In genomic region chr17:64618848-64619247, GRCh38 we compare ENCODE assay signal across 33 cellular contexts.
"Had no signal": no experiment of that assay in that cellular context is flagged by ENCODE, and none has a peak within 500 bp of the region (broad histone marks: within the 10 kb centered on the region; RNA-seq: fewer than 3 reads in every experiment).

No MANE protein-coding gene starts in this region.

- H3K36me3 Mint-ChIP-seq: activated CD4-positive, alpha-beta memory T cell treated with anti-CD3 and anti-CD28 coated beads for 36 hours had no signal

- FAIRE-seq: endometrium, endothelial cell of umbilical vein, frontal cortex had no signal

- H3K4me3 Mint-ChIP-seq: activated B cell treated with CpG ODN at 0.5 μM for 24 hours; activated CD4-positive, alpha-beta memory T cell treated with anti-CD3 and anti-CD28 coated beads for 36 hours; activated CD4-positive, alpha-beta T cell treated with anti-CD3 and anti-CD28 coated beads for 36 hours; activated CD4-positive, alpha-beta T cell treated with anti-CD3 and anti-CD28 coated beads, Interleukin-2, amount 10 ng/mL, durations not matched to agents 24 days and 14 days; activated CD8-positive, alpha-beta memory T cell treated with anti-CD3 and anti-CD28 coated beads, Interleukin-2, amount 10 ng/mL, durations not matched to agents 7 days and 5 days; activated CD8-positive, alpha-beta T cell treated with anti-CD3 and anti-CD28 coated beads, Interleukin-2, amount 10 ng/mL, durations not matched to agents 7 days and 5 days; activated naive CD4-positive, alpha-beta T cell treated with anti-CD3 and anti-CD28 coated beads for 36 hours; activated naive CD8-positive, alpha-beta T cell; activated T-helper 1 cell treated with anti-CD3 and anti-CD28 coated beads, Interleukin-12 subunit alpha, Interleukin-12 subunit beta, Interleukin-2, Interleukin-4 antibody, amounts not matched to agents 30 ng/mL and 10 ng/mL and 1 ng/mL, durations not matched to agents 14 hours and 24 hours and 36 hours; T-helper 17 cell; T-helper 2 cell treated with Interferon-gamma antibody and Interleukin-4, amounts not matched to agents 5 μg/mL and 100 μg/mL, for 36 hours had no signal

- H3K9me3 ChIP-seq: body of pancreas, colonic mucosa, heart left ventricle had no signal

- H3K9me3 Mint-ChIP-seq: activated B cell treated with CpG ODN at 0.5 μM for 24 hours; activated CD4-positive, alpha-beta memory T cell treated with anti-CD3 and anti-CD28 coated beads for 36 hours; activated CD4-positive, alpha-beta T cell treated with anti-CD3 and anti-CD28 coated beads, Interleukin-2, amount 10 ng/mL, durations not matched to agents 24 days and 14 days; activated naive CD4-positive, alpha-beta T cell treated with anti-CD3 and anti-CD28 coated beads for 36 hours; activated T-helper 1 cell treated with anti-CD3 and anti-CD28 coated beads, Interleukin-12 subunit alpha, Interleukin-12 subunit beta, Interleukin-2, Interleukin-4 antibody, amounts not matched to agents 30 ng/mL and 10 ng/mL and 1 ng/mL, durations not matched to agents 14 hours and 24 hours and 36 hours; activated T-helper 2 cell treated with anti-CD3 and anti-CD28 coated beads, Interferon-gamma antibody, Interleukin-2, Interleukin-4, amounts not matched to agents 10 μg/mL and 5 μg/mL and 100 μg/mL, durations not matched to agents 14 hours and 24 hours and 36 hours; T-helper 2 cell treated with Interferon-gamma antibody and Interleukin-4, amounts not matched to agents 5 μg/mL and 100 μg/mL, for 36 hours had no signal

- H3K27ac Mint-ChIP-seq: activated B cell treated with CpG ODN at 0.5 μM for 24 hours; activated CD4-positive, alpha-beta memory T cell treated with anti-CD3 and anti-CD28 coated beads for 36 hours; activated CD4-positive, alpha-beta T cell treated with anti-CD3 and anti-CD28 coated beads for 36 hours; activated CD4-positive, alpha-beta T cell treated with anti-CD3 and anti-CD28 coated beads, Interleukin-2, amount 10 ng/mL, durations not matched to agents 24 days and 14 days; activated CD8-positive, alpha-beta memory T cell treated with anti-CD3 and anti-CD28 coated beads, Interleukin-2, amount 10 ng/mL, durations not matched to agents 7 days and 5 days; activated CD8-positive, alpha-beta T cell treated with anti-CD3 and anti-CD28 coated beads, Interleukin-2, amount 10 ng/mL, durations not matched to agents 7 days and 5 days; activated naive CD4-positive, alpha-beta T cell treated with anti-CD3 and anti-CD28 coated beads for 36 hours; activated naive CD8-positive, alpha-beta T cell; activated T-helper 1 cell treated with anti-CD3 and anti-CD28 coated beads, Interleukin-12 subunit alpha, Interleukin-12 subunit beta, Interleukin-2, Interleukin-4 antibody, amounts not matched to agents 30 ng/mL and 10 ng/mL and 1 ng/mL, durations not matched to agents 14 hours and 24 hours and 36 hours; activated T-helper 2 cell treated with anti-CD3 and anti-CD28 coated beads, Interferon-gamma antibody, Interleukin-2, Interleukin-4, amounts not matched to agents 10 μg/mL and 5 μg/mL and 100 μg/mL, durations not matched to agents 14 hours and 24 hours and 36 hours; T-helper 17 cell; T-helper 2 cell treated with Interferon-gamma antibody and Interleukin-4, amounts not matched to agents 5 μg/mL and 100 μg/mL, for 36 hours had no signal

- H3K27ac ChIP-seq: body of pancreas, colonic mucosa, heart left ventricle, WERI-Rb-1 had no signal

- H3K36me3 ChIP-seq: colonic mucosa, heart left ventricle, WERI-Rb-1 had no signal

- ATAC-seq: activated CD4-positive, alpha-beta T cell treated with anti-CD3 and anti-CD28 coated beads for 36 hours; activated CD8-positive, alpha-beta memory T cell treated with anti-CD3 and anti-CD28 coated beads, Interleukin-2, amount 10 ng/mL, durations not matched to agents 7 days and 5 days; activated CD8-positive, alpha-beta T cell treated with anti-CD3 and anti-CD28 coated beads, Interleukin-2, amount 10 ng/mL, durations not matched to agents 7 days and 5 days; body of pancreas; esophagus mucosa; heart left ventricle; T-helper 17 cell had no signal

- H3K27me3 ChIP-seq: body of pancreas, colonic mucosa, heart left ventricle had no signal

- H3K4me3 ChIP-seq: body of pancreas, colonic mucosa, heart left ventricle had no signal

- DNase-seq: activated B cell treated with CpG ODN at 0.5 μM for 24 hours; activated CD4-positive, alpha-beta memory T cell treated with anti-CD3 and anti-CD28 coated beads for 36 hours; activated CD4-positive, alpha-beta T cell treated with anti-CD3 and anti-CD28 coated beads for 36 hours; activated CD4-positive, alpha-beta T cell treated with anti-CD3 and anti-CD28 coated beads, Interleukin-2, amount 10 ng/mL, durations not matched to agents 24 days and 14 days; activated CD4-positive, CD25-positive, alpha-beta regulatory T cell treated with anti-CD3 and anti-CD28 coated beads, Interleukin-2, amount 50 U/mL, for 72 hours; activated CD8-positive, alpha-beta memory T cell treated with anti-CD3 and anti-CD28 coated beads, Interleukin-2, amount 10 ng/mL, durations not matched to agents 7 days and 5 days; activated CD8-positive, alpha-beta memory T cell treated with anti-CD3 and anti-CD28 coated beads, Interleukin-2, amount 50 U/mL, for 4 hours; activated CD8-positive, alpha-beta T cell treated with anti-CD3 and anti-CD28 coated beads, Interleukin-2, amount 10 ng/mL, durations not matched to agents 7 days and 5 days; activated effector memory CD4-positive, alpha-beta T cell treated with anti-CD3 and anti-CD28 coated beads, Interleukin-2, amount 50 U/mL, for 16 hours; activated naive CD4-positive, alpha-beta T cell treated with anti-CD3 and anti-CD28 coated beads for 36 hours; activated T-cell treated with anti-CD3 and anti-CD28 coated beads, Interleukin-2, amount 50 U/mL, for 1 hour; activated T-cell treated with anti-CD3 and anti-CD28 coated beads, Interleukin-2, amount 50 U/mL, for 48 hours; amniotic stem cell; anterior cingulate cortex; body of pancreas; caudate nucleus; colonic mucosa; effector CD8-positive, alpha-beta T cell; foreskin fibroblast; glutamatergic neuron; heart left ventricle; T-helper 1 cell; T-helper 17 cell; T1000; WERI-Rb-1 had no signal

- H3K27me3 Mint-ChIP-seq: activated B cell treated with CpG ODN at 0.5 μM for 24 hours; activated CD4-positive, alpha-beta memory T cell treated with anti-CD3 and anti-CD28 coated beads for 36 hours; activated CD4-positive, alpha-beta T cell treated with anti-CD3 and anti-CD28 coated beads for 36 hours; activated CD4-positive, alpha-beta T cell treated with anti-CD3 and anti-CD28 coated beads, Interleukin-2, amount 10 ng/mL, durations not matched to agents 24 days and 14 days; activated CD8-positive, alpha-beta memory T cell treated with anti-CD3 and anti-CD28 coated beads, Interleukin-2, amount 10 ng/mL, durations not matched to agents 7 days and 5 days; activated naive CD8-positive, alpha-beta T cell; T-helper 17 cell had no signal

- H3K4me1 Mint-ChIP-seq: activated CD8-positive, alpha-beta memory T cell treated with anti-CD3 and anti-CD28 coated beads, Interleukin-2, amount 10 ng/mL, durations not matched to agents 7 days and 5 days had no signal
